In the genomic region with DNA sequence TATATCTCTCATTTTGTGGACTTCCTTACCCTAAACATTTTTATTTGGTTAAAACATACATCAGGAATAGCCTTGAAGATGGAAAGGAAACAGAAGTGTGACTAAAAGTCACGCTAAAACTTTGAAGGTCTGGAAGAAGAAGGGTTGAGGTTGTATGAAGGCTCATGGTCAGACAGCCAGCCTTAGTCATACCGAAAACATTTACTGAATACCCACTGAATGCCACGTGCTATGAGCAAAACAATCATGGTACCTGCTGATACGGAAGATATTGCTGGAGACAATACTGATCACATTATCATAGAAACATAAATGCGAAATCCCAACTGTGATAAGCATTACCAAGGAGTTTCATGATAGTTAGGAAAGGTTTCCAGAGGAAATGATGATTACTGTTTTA, we compare ENCODE assay signal across 21 cellular contexts.
"Had no signal": no experiment of that assay in that cellular context is flagged by ENCODE, and none has a peak within 500 bp of the region (broad histone marks: within the 10 kb centered on the region; RNA-seq: fewer than 3 reads in every experiment).

No MANE protein-coding gene starts in this region.

- ATAC-seq: naive thymus-derived CD4-positive, alpha-beta T cell; right lobe of liver; stimulated activated naive B cell treated with anti-CD40 and anti-IgM and Interleukin-4, amounts not matched to agents 10 μg/mL and 1 μg/mL and 100 μg/mL, for 72 hours; stimulated activated naive CD8-positive, alpha-beta T cell treated with anti-CD3 and anti-CD28 coated beads, Interleukin-15, amount 100 ng/mL, for 72 hours had no signal

- H3K36me3 ChIP-seq: colonic mucosa, prostate gland, right lobe of liver had no signal

- H3K27me3 ChIP-seq: colonic mucosa, hepatocyte, right lobe of liver, testis, tibial nerve had no signal

- H3K27ac ChIP-seq: colonic mucosa, hepatocyte, parathyroid adenoma, prostate gland, right lobe of liver, testis, tibial nerve had no signal

- DNase-seq: colonic mucosa; dermis blood vessel endothelial cell; effector CD4-positive, alpha-beta T cell; endodermal cell; foreskin melanocyte; head of caudate nucleus; mammary epithelial cell; naive thymus-derived CD4-positive, alpha-beta T cell; nephron progenitor cell; retina; right lobe of liver; stimulated activated CD4-positive, alpha-beta T cell treated with anti-CD3 and anti-CD28 coated beads, Interleukin-2, amount 100 ng/mL, for 24 hours; stimulated activated CD4-positive, alpha-beta T cell treated with anti-CD3 and anti-CD28 coated beads, Interleukin-4, amount 100 ng/mL, for 4 hours; stimulated activated naive B cell treated with anti-CD40 and anti-IgM and Interleukin-4, amounts not matched to agents 10 μg/mL and 1 μg/mL and 100 μg/mL, for 72 hours; stimulated activated naive CD8-positive, alpha-beta T cell treated with anti-CD3 and anti-CD28 coated beads, Interleukin-15, amount 100 ng/mL, for 72 hours; testis had no signal

- FAIRE-seq: endothelial cell of umbilical vein had no signal

- H2AFZ ChIP-seq: hepatocyte, parathyroid adenoma had no signal

- H3K4me2 ChIP-seq: hepatocyte had no signal

- H3K4me3 ChIP-seq: colonic mucosa, hepatocyte, prostate gland, right lobe of liver, testis, tibial nerve had no signal

- H3K9ac ChIP-seq: parathyroid adenoma had no signal

- H3K4me1 ChIP-seq: colonic mucosa, prostate gland, right lobe of liver, testis, tibial nerve had no signal

- H3K9me3 ChIP-seq: colonic mucosa, prostate gland, right lobe of liver, testis, tibial nerve had no signal
